In the genomic region with DNA sequence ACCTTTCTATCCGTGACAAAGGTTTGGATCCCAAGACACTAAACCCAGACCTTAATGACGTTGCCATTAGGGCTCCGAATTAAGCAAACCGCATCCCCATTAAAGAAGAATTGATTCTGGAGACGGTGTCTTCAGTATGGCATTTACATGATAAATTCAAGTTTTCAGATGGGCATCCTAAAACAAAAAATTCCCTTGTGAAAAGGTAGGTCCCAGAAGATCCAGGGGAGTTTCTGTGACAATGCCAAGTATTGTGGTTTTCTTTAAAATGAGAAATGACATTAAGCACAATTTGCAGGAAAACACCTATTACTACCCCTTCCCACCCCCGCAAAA, we compare ENCODE assay signal across 8 cellular contexts. TPM values are rescaled to one million over a fixed set of nuclear protein-coding genes. Genes with fewer than 3 reads are reported as not detected.
A peak's percentile ranks its signal among the peaks of the same experiment; 100 is the strongest.
DNase-seq lines count a peak whose midpoint lies in the region; ATAC-seq and TF ChIP-seq lines count a peak whose summit lies in the region.

No MANE protein-coding gene starts in this region.

- peaks cover 39% of the 10 kb centered on the region for H3K79me2 ChIP-seq in KMS-11 (ENCODE audit: insufficient read depth, low read depth)

- H3K4me1 ChIP-seq in A673 (ENCODE audit: insufficient read depth, low read length, poor library complexity, severe bottlenecking) (peaks cover 13% of the 10 kb centered on the region), KMS-11 (ENCODE audit: low read depth, poor library complexity, severe bottlenecking) (peaks cover 38% of the 10 kb centered on the region), muscle layer of duodenum (ENCODE audit: control insufficient read depth in 1 of 2, insufficient read depth in 2 of 2, low read length in 2 of 2) (peaks cover 0 to 28% of the 10 kb centered on the region in 2 donors)

- peaks cover 31% of the 10 kb centered on the region for H3K36me3 ChIP-seq in A673 (ENCODE audit: insufficient read depth, low read length, poor library complexity, severe bottlenecking)
- peaks cover 9% of the 10 kb centered on the region; the same call in 1 of the 2 replicates for H3K36me3 ChIP-seq in KMS-11 (ENCODE audit: insufficient read depth)
- H3K36me3 ChIP-seq in muscle layer of duodenum (ENCODE audit: control insufficient read depth in 1 of 2, insufficient read depth in 2 of 2, low read length in 2 of 2): peaks cover 0 to 5% of the 10 kb centered on the region in 2 donors

- peak overlapping the region; percentile 76 for H3K4me2 ChIP-seq in KMS-11

- H3K4me3 ChIP-seq in A673 (ENCODE audit: low read depth, low read length, poor library complexity, severe bottlenecking) (peak overlapping the region; percentile 79), KMS-11 (IDR thresholded peaks at IDR 0.05; ENCODE audit: insufficient read depth, low read depth, low read length) (peak overlapping the region; percentile 57), choroid plexus epithelial cell (ENCODE audit: low read depth, low read length) (peak overlapping the region; percentile 56), muscle layer of duodenum (ENCODE audit: low read depth in 1 of 2, low read length in 2 of 2) (peak overlapping the region; percentile 62 to 70)

- TF ChIP-seq CTCF in A673 (conservative IDR thresholded peaks at IDR 0.05; ENCODE audit: low read depth, low read length) (no peak), KMS-11 (conservative IDR thresholded peaks at IDR 0.05; ENCODE audit: low read depth, low read length) (no peak), choroid plexus epithelial cell (conservative IDR thresholded peaks at IDR 0.05; ENCODE audit: low read depth, low read length) (no peak)

- DNase-seq in A673 (ENCODE audit: low spot score): no peak
- no peak for DNase-seq in choroid plexus epithelial cell (ENCODE audit: low read depth)
- DNase-seq in NCI-H2029 (lab: John Stamatoyannopoulos, UW): no peak
- DNase-seq in AG20443 (ENCODE audit: low spot score): no peak

- H2AFZ ChIP-seq in KMS-11 (ENCODE audit: low read depth): peak overlapping the region; percentile 79

- H3K9me3 ChIP-seq in A673 (ENCODE audit: low read depth, low read length, poor library complexity, severe bottlenecking) (no peaks in the 10 kb centered on the region), muscle layer of duodenum (ENCODE audit: control insufficient read depth in 1 of 2, low read length in 2 of 2) (no peaks in the 10 kb centered on the region)

- intact Hi-C loops in A673 (cut with micrococcal nuclease; ENCODE audit: unreplicated experiment): no loop called here

- ATAC-seq in GM18909 (IDR thresholded peaks at IDR 0.05; ENCODE audit: poor library complexity, unreplicated experiment) (no peak), HG03196 (IDR thresholded peaks at IDR 0.05; ENCODE audit: unreplicated experiment) (no peak)

- no peak overlapping the region for H3K27ac ChIP-seq in A673 (ENCODE audit: low read depth, low read length, poor library complexity, severe bottlenecking)
- H3K27ac ChIP-seq in KMS-11: no peak overlapping the region
- no peak overlapping the region for H3K27ac ChIP-seq in muscle layer of duodenum (ENCODE audit: low read length)

- BruUV-seq in A673 (replicated peaks; lab: Mats Ljungman, UMichigan): no TSS peak

- POLR2A ChIA-PET in A673 (lab: Charles Lee; ENCODE audit: low non-redundant PET): interaction anchor here (1.0 kb wide), 1 partner anchor 211 kb away, joined by 4 read pairs; no protein-coding TSS in a partner anchor

- no peaks in the 10 kb centered on the region for H3K27me3 ChIP-seq in A673 (replicated peaks; ENCODE audit: insufficient read depth, low read depth, low read length, poor library complexity)
- H3K27me3 ChIP-seq in KMS-11 (ENCODE audit: insufficient read depth, low read depth): no peaks in the 10 kb centered on the region
- H3K27me3 ChIP-seq in muscle layer of duodenum (ENCODE audit: low read depth, low read length): no peaks in the 10 kb centered on the region

- CTCF ChIA-PET in A673 (lab: Charles Lee): no interaction called here

- H3K9ac ChIP-seq in KMS-11: peak overlapping the region; percentile 20; the same call in 1 of the 2 replicates

- peaks cover 34% of the 10 kb centered on the region for H4K20me1 ChIP-seq in KMS-11 (ENCODE audit: insufficient read depth)

RNA-seq across cellular contexts. Expression of a gene that starts 0.7 kb away (rescaled TPM):
- 505 and 533 TPM in 2 replicates for total RNA-seq in A673 (2021)
